Comparison of ENCODE assay signal across 11 cellular contexts in genomic region chr5:145869753-145870152, GRCh38. TPM values are rescaled to one million over a fixed set of nuclear protein-coding genes. Genes with fewer than 3 reads are reported as not detected.
"Had no signal": no experiment of that assay in that cellular context is flagged by ENCODE, and none has a peak within 500 bp of the region (broad histone marks: within the 10 kb centered on the region; RNA-seq: fewer than 3 reads in every experiment).

No MANE protein-coding gene starts in this region.

- ATAC-seq: GM23338, HCT116 had no signal

- H3K36me3 ChIP-seq: HAP-1 had no signal

- H3K4me1 ChIP-seq: HAP-1 had no signal

- H3K4me3 ChIP-seq: GM23248, GM23338, HAP-1 had no signal

- H3K27ac ChIP-seq: GM23248 had no signal

- H3K9me3 ChIP-seq: HAP-1 had no signal

- DNase-seq: GM23248, GOT3, H7, H9, HCEC 1CT, HFFc6 had no signal

RNA-seq across cellular contexts. Expression of gene GRXCR2, which starts 3.1 kb away (rescaled TPM):
- total RNA-seq: GM23248, GM23338, H1, H4, H7, H9, HFFc6 had no signal
